ENCODE assay signal across 2 cellular contexts in the genomic region with DNA sequence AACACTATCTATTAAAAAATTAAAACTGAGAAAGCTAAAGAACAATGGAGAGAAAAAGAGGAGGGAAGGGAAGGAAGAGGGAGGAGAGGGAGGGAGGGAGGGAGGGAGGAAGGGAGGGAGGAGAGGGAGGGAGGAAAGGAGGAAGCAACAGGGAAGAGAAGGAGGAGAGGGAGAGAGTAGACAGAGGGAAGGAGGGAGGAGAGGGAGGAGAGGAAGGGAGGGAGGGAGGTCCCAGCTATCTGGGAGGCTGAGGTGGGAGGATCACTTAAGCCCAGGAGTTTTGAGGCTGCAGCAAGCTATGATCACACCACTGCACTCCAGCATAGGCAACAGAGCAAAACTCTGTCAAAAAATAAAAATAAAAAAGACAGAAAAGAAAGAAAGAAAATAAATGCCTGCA.
TF ChIP-seq lines count a peak whose summit lies in the region.

No MANE protein-coding gene starts in this region.

TF ChIP-seq in IMR-90, 13 proteins besides CTCF, POLR2A, EP300 and RAD21:
- TF ChIP-seq, protein P1, sequence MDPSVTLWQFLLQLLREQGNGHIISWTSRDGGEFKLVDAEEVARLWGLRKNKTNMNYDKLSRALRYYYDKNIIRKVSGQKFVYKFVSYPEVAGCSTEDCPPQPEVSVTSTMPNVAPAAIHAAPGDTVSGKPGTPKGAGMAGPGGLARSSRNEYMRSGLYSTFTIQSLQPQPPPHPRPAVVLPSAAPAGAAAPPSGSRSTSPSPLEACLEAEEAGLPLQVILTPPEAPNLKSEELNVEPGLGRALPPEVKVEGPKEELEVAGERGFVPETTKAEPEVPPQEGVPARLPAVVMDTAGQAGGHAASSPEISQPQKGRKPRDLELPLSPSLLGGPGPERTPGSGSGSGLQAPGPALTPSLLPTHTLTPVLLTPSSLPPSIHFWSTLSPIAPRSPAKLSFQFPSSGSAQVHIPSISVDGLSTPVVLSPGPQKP (IDR thresholded peaks at IDR 0.05; ENCODE audit: borderline replicate concordance, low read depth, low read length): no peak
- no peak for TF ChIP-seq MAZ (IDR thresholded peaks at IDR 0.05; ENCODE audit: borderline replicate concordance, low read depth, low read length)
- no peak for TF ChIP-seq CEBPB (IDR thresholded peaks at IDR 0.05; ENCODE audit: low read depth, low read length)
- no peak for TF ChIP-seq USF2 (IDR thresholded peaks at IDR 0.05; ENCODE audit: low read depth, low read length)
- TF ChIP-seq CHD1 (IDR thresholded peaks at IDR 0.05; ENCODE audit: low read depth, low read length): no peak
- TF ChIP-seq NFE2L2 (IDR thresholded peaks at IDR 0.05; ENCODE audit: low read depth, low read length): no peak
- no peak for TF ChIP-seq BHLHE40 (IDR thresholded peaks at IDR 0.05; ENCODE audit: low read depth, low read length)
- no peak for TF ChIP-seq SMC3 (IDR thresholded peaks at IDR 0.05; ENCODE audit: low read depth, low read length)
- TF ChIP-seq MAFK (IDR thresholded peaks at IDR 0.05; ENCODE audit: low read depth, low read length): no peak
- TF ChIP-seq RFX5 (IDR thresholded peaks at IDR 0.05; ENCODE audit: low read depth, low read length): no peak
- no peak for TF ChIP-seq RCOR1 (IDR thresholded peaks at IDR 0.05; ENCODE audit: insufficient replicate concordance, low read length)
- TF ChIP-seq FOS (IDR thresholded peaks at IDR 0.05; ENCODE audit: low read depth, low read length): no peak
- no peak for TF ChIP-seq MXI1 (IDR thresholded peaks at IDR 0.05; ENCODE audit: borderline replicate concordance, low read depth, low read length)
TF ChIP-seq in IMR-90: peak in this region for 0.

TF ChIP-seq in GM12891, 5 proteins besides CTCF, POLR2A, EP300 and RAD21:
- TF ChIP-seq POLR2AphosphoS5 (IDR thresholded peaks at IDR 0.05; ENCODE audit: low read depth, low read length) (no peak), POU2F2 (IDR thresholded peaks at IDR 0.05; ENCODE audit: low read depth, low read length) (no peak), SPI1 (IDR thresholded peaks at IDR 0.05; ENCODE audit: low read depth, low read length) (no peak), TAF1 (IDR thresholded peaks at IDR 0.05; ENCODE audit: low read depth, low read length) (no peak), PAX5 (IDR thresholded peaks at IDR 0.05; ENCODE audit: insufficient read depth, low read length, severe bottlenecking) (no peak)
